8 cellular contexts compared by ENCODE assay signal in genomic region chr16:67191995-67192681, GRCh38.
DNase-seq lines count a peak whose midpoint lies in the region; ATAC-seq and TF ChIP-seq lines count a peak whose summit lies in the region.

E2F4 (plus strand) TSS chr16:67192155; CDS start chr16:67192228, 73 bp downstream.

- peak; percentile 84 for ATAC-seq in GM18907 (IDR thresholded peaks at IDR 0.05; ENCODE audit: unreplicated experiment)
- ATAC-seq in HG03159 (IDR thresholded peaks at IDR 0.05; ENCODE audit: unreplicated experiment), result peak; percentile 89

- DNase-seq in AG09309 (ENCODE audit: low read depth) (peak; percentile 56), NCI-H446 treated with DMSO at 0.1 percent for 48 hours (lab: John Stamatoyannopoulos, UW) (peak; percentile 73), cerebellar nuclear complex (lab: John Stamatoyannopoulos, UW) (peak; percentile 66 to 76), kidney glomerular epithelial cell (lab: John Stamatoyannopoulos, UW) (peak; percentile 86)
- peak; percentile 77 for DNase-seq in activated CD4-positive, alpha-beta T cell treated with anti-CD3 and anti-CD28 coated beads for 1 hour
- peak; percentile 83 to 86 for DNase-seq in stimulated activated CD4-positive, alpha-beta T cell treated with anti-CD3 and anti-CD28 coated beads, Interleukin-15, amount 100 ng/mL, for 48 hours (ENCODE audit: low read depth in 2 of 2)

- no peak for TF ChIP-seq CTCF in AG09309 (IDR thresholded peaks at IDR 0.05; ENCODE audit: control insufficient read depth, insufficient read depth, low read depth, low read length, missing control alignments)

- H3K4me3 ChIP-seq in AG09309 (ENCODE audit: control insufficient read depth, low read depth, low read length), result peak within 1 kb of the TSS; percentile 86

Comparison
In these comparisons a context has a peak if more than half of its experiments do, and no peak if none do; other contexts are left out.
1. Peak in every context shown above with its lines: DNase-seq, ATAC-seq and H3K4me3 ChIP-seq.